28 cellular contexts compared by ENCODE assay signal in genomic region chr10:25604591-25604990, GRCh38.
"Had no signal": no experiment of that assay in that cellular context is flagged by ENCODE, and none has a peak within 500 bp of the region (broad histone marks: within the 10 kb centered on the region; RNA-seq: fewer than 3 reads in every experiment).

No MANE protein-coding gene starts in this region.

- H3K4me1 ChIP-seq: adrenal gland had no signal

- H3K27me3 Mint-ChIP-seq: activated CD4-positive, alpha-beta memory T cell treated with anti-CD3 and anti-CD28 coated beads, Interleukin-2, amount 10 ng/mL, durations not matched to agents 7 days and 5 days; activated CD4-positive, alpha-beta T cell treated with anti-CD3 and anti-CD28 coated beads for 36 hours; activated naive CD8-positive, alpha-beta T cell treated with anti-CD3 and anti-CD28 coated beads, Interleukin-2, amount 10 ng/mL, durations not matched to agents 7 days and 5 days; brain; T-cell had no signal

- H3K9me3 Mint-ChIP-seq: activated CD4-positive, alpha-beta memory T cell treated with anti-CD3 and anti-CD28 coated beads, Interleukin-2, amount 10 ng/mL, durations not matched to agents 7 days and 5 days; activated naive CD8-positive, alpha-beta T cell treated with anti-CD3 and anti-CD28 coated beads, Interleukin-2, amount 10 ng/mL, durations not matched to agents 7 days and 5 days; brain; T-cell had no signal

- H3K36me3 Mint-ChIP-seq: activated naive CD8-positive, alpha-beta T cell treated with anti-CD3 and anti-CD28 coated beads, Interleukin-2, amount 10 ng/mL, durations not matched to agents 7 days and 5 days; brain; T-cell had no signal

- H3K9me3 ChIP-seq: adrenal gland had no signal

- H3K27ac ChIP-seq: adrenal gland, SK-N-MC, VCaP had no signal

- ATAC-seq: activated CD4-positive, alpha-beta T cell treated with anti-CD3 and anti-CD28 coated beads for 36 hours; Panc1; Right ventricle myocardium inferior; T-cell had no signal

- H3K36me3 ChIP-seq: adrenal gland had no signal

- H3K4me3 Mint-ChIP-seq: activated CD4-positive, alpha-beta memory T cell treated with anti-CD3 and anti-CD28 coated beads, Interleukin-2, amount 10 ng/mL, durations not matched to agents 7 days and 5 days; activated CD4-positive, alpha-beta T cell treated with anti-CD3 and anti-CD28 coated beads for 36 hours; activated naive CD8-positive, alpha-beta T cell treated with anti-CD3 and anti-CD28 coated beads, Interleukin-2, amount 10 ng/mL, durations not matched to agents 7 days and 5 days; brain; T-cell had no signal

- H3K27me3 ChIP-seq: adrenal gland had no signal

- H3K27ac Mint-ChIP-seq: activated CD4-positive, alpha-beta memory T cell treated with anti-CD3 and anti-CD28 coated beads, Interleukin-2, amount 10 ng/mL, durations not matched to agents 7 days and 5 days; activated CD4-positive, alpha-beta T cell treated with anti-CD3 and anti-CD28 coated beads for 36 hours; activated naive CD8-positive, alpha-beta T cell treated with anti-CD3 and anti-CD28 coated beads, Interleukin-2, amount 10 ng/mL, durations not matched to agents 7 days and 5 days; brain; T-cell had no signal

- H3K4me3 ChIP-seq: adrenal gland, SK-N-MC had no signal

- H3K4me1 Mint-ChIP-seq: activated CD4-positive, alpha-beta memory T cell treated with anti-CD3 and anti-CD28 coated beads, Interleukin-2, amount 10 ng/mL, durations not matched to agents 7 days and 5 days; activated CD4-positive, alpha-beta T cell treated with anti-CD3 and anti-CD28 coated beads for 36 hours; activated naive CD8-positive, alpha-beta T cell treated with anti-CD3 and anti-CD28 coated beads, Interleukin-2, amount 10 ng/mL, durations not matched to agents 7 days and 5 days; brain; T-cell had no signal

- DNase-seq: activated CD4-positive, alpha-beta memory T cell treated with anti-CD3 and anti-CD28 coated beads, Interleukin-2, amount 10 ng/mL, durations not matched to agents 7 days and 5 days; activated CD4-positive, alpha-beta T cell treated with anti-CD3 and anti-CD28 coated beads for 36 hours; activated CD4-positive, alpha-beta T cell treated with anti-CD3 and anti-CD28 coated beads, Interleukin-2, amount 50 U/mL, for 1 hour; activated CD4-positive, CD25-positive, alpha-beta regulatory T cell; activated CD8-positive, alpha-beta memory T cell treated with anti-CD3 and anti-CD28 coated beads, Interleukin-2, amount 50 U/mL, for 4 hours; activated naive CD4-positive, alpha-beta T cell treated with anti-CD3 and anti-CD28 coated beads, Interleukin-2, amount 50 U/mL, for 16 hours; activated naive CD8-positive, alpha-beta T cell treated with anti-CD3 and anti-CD28 coated beads, Interleukin-2, amount 10 ng/mL, durations not matched to agents 7 days and 5 days; adrenal gland; aorta; Karpas-422; MM.1S; NCI-H1105; NCI-H1436; NCI-H1694 treated with DMSO at 0.1 percent for 48 hours; NCI-H2029 treated with DMSO at 0.1 percent for 48 hours; NCI-H345; NCI-H510A; NCI-H526 treated with DMSO at 0.1 percent for 48 hours; NCI-H82; RPMI8226; T-cell; T-helper 2 cell; T1000 had no signal
